Comparison of ENCODE assay signal across 8 cellular contexts in the genomic region with DNA sequence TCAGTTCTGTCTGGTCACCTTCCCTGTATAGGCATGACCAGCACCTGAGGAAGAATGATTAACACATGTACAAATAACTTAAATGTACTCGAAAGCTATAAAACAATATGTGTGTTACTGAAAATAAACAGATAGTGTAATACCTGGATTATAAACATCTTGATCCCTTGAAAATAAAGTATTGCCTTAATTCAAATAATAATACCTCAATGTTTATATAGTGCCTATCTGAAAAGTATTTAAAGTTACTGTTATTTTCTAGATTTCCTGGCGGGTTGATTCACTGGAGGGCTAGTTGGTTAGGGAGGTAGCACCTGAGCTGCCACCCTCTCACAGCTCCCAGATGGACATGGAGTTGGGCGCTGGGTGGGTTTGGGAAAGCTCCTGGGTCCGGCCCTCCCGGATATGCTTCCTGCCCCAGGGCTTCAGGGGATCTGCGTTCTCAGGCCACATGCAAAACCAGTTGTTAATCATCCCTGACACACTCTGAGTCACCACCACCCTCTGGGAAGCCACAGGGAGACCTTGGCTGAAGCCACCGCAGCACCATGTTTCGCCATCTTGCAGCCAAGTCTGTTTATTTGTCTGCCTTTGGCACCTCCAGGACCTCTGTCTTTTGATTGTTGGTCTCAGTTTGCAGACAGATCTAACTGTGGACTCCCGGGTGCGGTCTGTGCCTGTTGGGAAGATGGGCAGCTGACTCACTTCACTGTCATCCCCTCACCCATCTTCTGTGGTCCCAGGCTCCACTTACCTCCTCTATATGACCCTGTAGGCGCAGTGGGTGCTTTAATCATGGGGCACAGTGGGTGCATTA. TPM values are rescaled to one million over a fixed set of nuclear protein-coding genes. Genes with fewer than 3 reads are reported as not detected.
A peak's percentile ranks its signal among the peaks of the same experiment; 100 is the strongest.
DNase-seq lines count a peak whose midpoint lies in the region; ATAC-seq, FAIRE-seq and TF ChIP-seq lines count a peak whose summit lies in the region.

No MANE protein-coding gene starts in this region.

- WGBS in trophoblast cell (ENCODE audit: extremely low coverage, insufficient coverage, insufficient read length): no CpG with 5 or more reads among the region's 11 CpGs

- no peaks in the 10 kb centered on the region for H3K4me1 Mint-ChIP-seq in CD8-positive, alpha-beta T cell (ENCODE audit: low read depth)

- H2BK5ac ChIP-seq in trophoblast cell (ENCODE audit: low read depth, low read length, poor library complexity): no peak overlapping the region

- H3K9me3 ChIP-seq in trophoblast cell (ENCODE audit: insufficient read depth, low read depth, low read length) (no peaks in the 10 kb centered on the region), WERI-Rb-1 (ENCODE audit: severe bottlenecking) (no peaks in the 10 kb centered on the region)
- no peaks in the 10 kb centered on the region for H3K9me3 ChIP-seq in CD8-positive, alpha-beta T cell (ENCODE audit: low read length)

- no peak overlapping the region for H2AFZ ChIP-seq in trophoblast cell (ENCODE audit: insufficient read depth, low read length, poor library complexity)

- TF ChIP-seq CTCF in CD8-positive, alpha-beta T cell (IDR thresholded peaks at IDR 0.05): no peak
- TF ChIP-seq CTCF in WERI-Rb-1 (IDR thresholded peaks at IDR 0.05; ENCODE audit: low read depth, low read length): no peak

- H3K4ac ChIP-seq in trophoblast cell (ENCODE audit: low read depth, low read length): no peak overlapping the region

- H3K18ac ChIP-seq in trophoblast cell (ENCODE audit: low read length): peak overlapping the region; percentile 16

- H4K8ac ChIP-seq in trophoblast cell (ENCODE audit: low read depth, low read length): no peak overlapping the region

- DNase-seq in H54 (ENCODE audit: insufficient read length, low spot score) (peak; percentile 80), RKO (ENCODE audit: low spot score) (peak; percentile 97), fibroblast of gingiva (ENCODE audit: low read depth) (peak; percentile 88), trophoblast cell (peak; percentile 88 to 92), COLO668 (lab: John Stamatoyannopoulos, UW; ENCODE audit: unreplicated experiment) (no peak), WERI-Rb-1 (no peak)
- no peak for DNase-seq in CD8-positive, alpha-beta T cell

- H4K12ac ChIP-seq in trophoblast cell (ENCODE audit: low read depth, low read length): no peak overlapping the region

- H3K27ac ChIP-seq in trophoblast cell (ENCODE audit: low read depth, low read length) (peak overlapping the region; percentile 62), WERI-Rb-1 (no peak overlapping the region)
- H3K27ac ChIP-seq in CD8-positive, alpha-beta T cell (ENCODE audit: low read depth, low read length): no peak overlapping the region

- no peak overlapping the region for H2AK5ac ChIP-seq in trophoblast cell (ENCODE audit: low read length)

- H3K36me3 ChIP-seq in trophoblast cell (ENCODE audit: control insufficient read depth in 1 of 2, insufficient read depth in 2 of 2, low read length in 2 of 2) (peaks cover 6 to 13% of the 10 kb centered on the region in 2 experiments), WERI-Rb-1 (no peaks in the 10 kb centered on the region)
- H3K36me3 ChIP-seq in CD8-positive, alpha-beta T cell (ENCODE audit: insufficient read depth, low read length): no peaks in the 10 kb centered on the region

- peaks cover 20 to 26% of the 10 kb centered on the region in 2 experiments for H3K4me1 ChIP-seq in trophoblast cell (ENCODE audit: control insufficient read depth in 1 of 2, insufficient read depth in 2 of 2, low read length in 2 of 2)
- no peaks in the 10 kb centered on the region for H3K4me1 ChIP-seq in CD8-positive, alpha-beta T cell (ENCODE audit: insufficient read depth, low read length)

- no peak overlapping the region for H3K4me3 ChIP-seq in trophoblast cell (ENCODE audit: low read depth, low read length)
- no peak overlapping the region for H3K4me3 ChIP-seq in CD8-positive, alpha-beta T cell (ENCODE audit: low read depth, low read length)
- no peak overlapping the region for H3K4me3 ChIP-seq in WERI-Rb-1 (ENCODE audit: low read depth, low read length)

- no peak for TF ChIP-seq POLR2A in H54 (IDR thresholded peaks at IDR 0.05; ENCODE audit: low read depth, low read length)

- peak overlapping the region; percentile 8 for H4K91ac ChIP-seq in trophoblast cell (ENCODE audit: low read depth, low read length)

- H3K4me2 ChIP-seq in trophoblast cell (ENCODE audit: low read length): peak overlapping the region; percentile 33

- CTCF ChIA-PET in CD8-positive, alpha-beta T cell (lab: Charles Lee): interaction anchor here (1.4 kb wide), 1 partner anchor 11 kb away, joined by 3 read pairs; no protein-coding TSS in a partner anchor

- H2BK120ac ChIP-seq in trophoblast cell (ENCODE audit: insufficient read depth, low read length, poor library complexity): no peak overlapping the region

- no peaks in the 10 kb centered on the region for H3K9me3 Mint-ChIP-seq in CD8-positive, alpha-beta T cell

- H3K23ac ChIP-seq in trophoblast cell (ENCODE audit: low read length): no peak overlapping the region

- intact Hi-C loops in CD8-positive, alpha-beta T cell (cut with DNase I, micrococcal nuclease): no loop called here

- peaks cover 9% of the 10 kb centered on the region for H3K79me1 ChIP-seq in trophoblast cell (ENCODE audit: low read length)

- ATAC-seq in CD8-positive, alpha-beta T cell: no peak
- ATAC-seq in GM18868 (IDR thresholded peaks at IDR 0.05; ENCODE audit: unreplicated experiment): no peak

- peaks cover 18% of the 10 kb centered on the region for H3K27me3 Mint-ChIP-seq in CD8-positive, alpha-beta T cell (ENCODE audit: low read depth)

- peaks cover 10% of the 10 kb centered on the region for H3K79me2 ChIP-seq in trophoblast cell (ENCODE audit: control insufficient read depth, insufficient read depth, low read length, poor library complexity)

- H3K27me3 ChIP-seq in trophoblast cell (ENCODE audit: insufficient read depth, low read length) (no peaks in the 10 kb centered on the region), WERI-Rb-1 (ENCODE audit: insufficient read depth, low read depth, severe bottlenecking) (no peaks in the 10 kb centered on the region)
- no peaks in the 10 kb centered on the region for H3K27me3 ChIP-seq in CD8-positive, alpha-beta T cell (ENCODE audit: insufficient read depth, low read length)

- no peak overlapping the region for H3K27ac Mint-ChIP-seq in CD8-positive, alpha-beta T cell

- H3K9ac ChIP-seq in trophoblast cell (ENCODE audit: low read length): no peak overlapping the region

- peak; percentile 98 for FAIRE-seq in H54 (lab: Jason Lieb, UNC)

- POLR2A ChIA-PET in CD8-positive, alpha-beta T cell (lab: Charles Lee): interaction anchor here (0.9 kb wide), 1 partner anchor 12 kb away, joined by 3 read pairs; no protein-coding TSS in a partner anchor

- no peak overlapping the region for H3K14ac ChIP-seq in trophoblast cell (ENCODE audit: low read length)

- H3K4me3 Mint-ChIP-seq in CD8-positive, alpha-beta T cell: no peak overlapping the region

- no peak overlapping the region for H2BK12ac ChIP-seq in trophoblast cell (ENCODE audit: low read length)

- H3K36me3 Mint-ChIP-seq in CD8-positive, alpha-beta T cell: no peaks in the 10 kb centered on the region

RNA-seq across cellular contexts. Expression of a gene that starts 35.3 kb away (rescaled TPM):
- polyA plus RNA-seq in trophoblast cell (2013): 287 and 288 TPM in 2 replicates
- under 1 TPM; 0.11 to 0.22 TPM for total RNA-seq in CD8-positive, alpha-beta T cell

Comparison
In these comparisons a context has a peak if more than half of its experiments do, and no peak if none do; other contexts are left out.
1. DNase-seq: peak in H54 (single experiment), RKO (single experiment), fibroblast of gingiva (single experiment) and trophoblast cell (2 of 2); none in CD8-positive, alpha-beta T cell (0 of 7), COLO668 (single experiment) and WERI-Rb-1 (single experiment).